Comparison of ENCODE assay signal across 15 cellular contexts in the genomic region with DNA sequence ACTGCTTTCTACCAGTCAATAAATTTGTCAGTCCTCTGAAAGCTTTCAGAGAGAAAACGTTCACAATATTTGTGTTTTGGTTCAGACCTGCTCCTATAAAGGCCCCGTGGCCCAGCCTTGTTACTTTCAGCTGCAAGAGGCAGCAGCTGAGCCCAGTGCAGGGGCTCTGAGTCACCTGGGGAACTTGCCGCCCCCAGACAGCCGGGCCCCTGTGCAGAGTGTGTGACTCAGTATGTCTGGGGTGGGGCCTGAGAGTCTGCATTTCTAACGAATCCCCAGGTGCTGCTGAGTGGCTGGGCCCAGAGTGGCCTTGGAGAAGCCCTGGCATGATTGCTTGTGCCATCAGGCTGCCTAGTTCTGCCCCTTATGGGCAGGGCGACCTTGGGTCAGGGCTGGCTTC.
DNase-seq lines count a peak whose midpoint lies in the region; ATAC-seq, FAIRE-seq and TF ChIP-seq lines count a peak whose summit lies in the region.
"Had no signal": no experiment of that assay in that cellular context is flagged by ENCODE, and none has a peak within 500 bp of the region (broad histone marks: within the 10 kb centered on the region; RNA-seq: fewer than 3 reads in every experiment).

No MANE protein-coding gene starts in this region.

- H3K4me1 ChIP-seq in kidney (ENCODE audit: control insufficient read depth in 1 of 2, insufficient read depth in 1 of 2, low read depth in 1 of 2, low read length in 2 of 2) = no peaks in the 10 kb centered on the region
- H3K4me1 ChIP-seq: BLaER1 had no signal

- H3K4me1 Mint-ChIP-seq in activated T-helper 17 cell treated with anti-CD3 and anti-CD28 coated beads, Interleukin-2, amount 50 U/mL, for 72 hours = no peaks in the 10 kb centered on the region
- H3K4me1 Mint-ChIP-seq: IgD-negative memory B cell had no signal

- peak; percentile 23 for ATAC-seq in activated T-helper 17 cell treated with anti-CD3 and anti-CD28 coated beads, Interleukin-2, amount 50 U/mL, for 72 hours (replicated peaks)
- ATAC-seq in HG03520 (IDR thresholded peaks at IDR 0.05; ENCODE audit: unreplicated experiment) (no peak), GM18861 (IDR thresholded peaks at IDR 0.05; ENCODE audit: unreplicated experiment) (no peak)

- no peak overlapping the region for H3K27ac Mint-ChIP-seq in activated T-helper 17 cell treated with anti-CD3 and anti-CD28 coated beads, Interleukin-2, amount 50 U/mL, for 72 hours
- H3K27ac Mint-ChIP-seq: IgD-negative memory B cell had no signal

- peaks cover 0 to 2% of the 10 kb centered on the region in 2 donors for H3K9me3 ChIP-seq in kidney (ENCODE audit: control insufficient read depth in 1 of 2, low read length in 2 of 2)

- TF ChIP-seq CTCF in kidney (IDR thresholded peaks at IDR 0.05; ENCODE audit: borderline replicate concordance, extremely low read depth, insufficient read depth) = no peak

- H3K4me3 Mint-ChIP-seq in activated T-helper 17 cell treated with anti-CD3 and anti-CD28 coated beads, Interleukin-2, amount 50 U/mL, for 72 hours = no peak overlapping the region
- H3K4me3 Mint-ChIP-seq: IgD-negative memory B cell had no signal

- peaks cover 9% of the 10 kb centered on the region for H3K9me3 Mint-ChIP-seq in activated T-helper 17 cell treated with anti-CD3 and anti-CD28 coated beads, Interleukin-2, amount 50 U/mL, for 72 hours

- H3K27me3 Mint-ChIP-seq in activated T-helper 17 cell treated with anti-CD3 and anti-CD28 coated beads, Interleukin-2, amount 50 U/mL, for 72 hours = no peaks in the 10 kb centered on the region
- H3K27me3 Mint-ChIP-seq: IgD-negative memory B cell had no signal

- no peak overlapping the region for H3K9ac ChIP-seq in kidney (ENCODE audit: low read length in 2 of 2)
- H3K9ac ChIP-seq: BLaER1 had no signal

- intact Hi-C loops in kidney (cut with DNase I) = no loop called here

- H3K27ac ChIP-seq in kidney (ENCODE audit: low read depth in 2 of 2, low read length in 2 of 2) = no peak overlapping the region
- H3K27ac ChIP-seq: BLaER1 had no signal

- H3K36me3 Mint-ChIP-seq in activated T-helper 17 cell treated with anti-CD3 and anti-CD28 coated beads, Interleukin-2, amount 50 U/mL, for 72 hours (ENCODE audit: low read depth) = no peaks in the 10 kb centered on the region
- H3K36me3 Mint-ChIP-seq: IgD-negative memory B cell had no signal

- H3K36me3 ChIP-seq in kidney (ENCODE audit: control insufficient read depth in 1 of 2, insufficient read depth in 2 of 2, low read length in 2 of 2) = no peaks in the 10 kb centered on the region
- H3K36me3 ChIP-seq: BLaER1 had no signal

- no peak for FAIRE-seq in kidney (lab: Jason Lieb, UNC)
- FAIRE-seq: GM18507 had no signal

- no peak overlapping the region for H3K4me3 ChIP-seq in kidney (ENCODE audit: low read length in 2 of 2)
- H3K4me3 ChIP-seq: BLaER1 had no signal

- peak; percentile 16 for DNase-seq in stimulated activated CD4-positive, alpha-beta T cell treated with anti-CD3 and anti-CD28 coated beads, Interleukin-1b, Interleukin-23, amount 100 ng/mL, for 48 hours
- DNase-seq in stimulated activated CD4-positive, alpha-beta T cell treated with anti-CD3 and anti-CD28 coated beads, Interleukin-4, amount 100 ng/mL, for 1 hour = no peak
- DNase-seq in kidney = peak; percentile 44
- peak; percentile 34 for DNase-seq in stimulated activated CD8-positive, alpha-beta memory T cell treated with anti-CD3 and anti-CD28 coated beads, Interleukin-4, amount 100 ng/mL, for 48 hours
- no peak for DNase-seq in NOMO-1 treated with DMSO at 0.1 percent for 48 hours (lab: John Stamatoyannopoulos, UW; ENCODE audit: unreplicated experiment)
- DNase-seq: DMS 273 treated with DMSO at 0.1 percent for 48 hours, HCEC 1CT, NCI-H2081 treated with DMSO at 0.1 percent for 48 hours, NCI-H2227 treated with DMSO at 0.1 percent for 48 hours had no signal

Comparison
In these comparisons a context has a peak if more than half of its experiments do, and no peak if none do; other contexts are left out.
1. DNase-seq: peak in stimulated activated CD4-positive, alpha-beta T cell treated with anti-CD3 and anti-CD28 coated beads, Interleukin-1b, Interleukin-23, amount 100 ng/mL, for 48 hours (single experiment), kidney (single experiment) and stimulated activated CD8-positive, alpha-beta memory T cell treated with anti-CD3 and anti-CD28 coated beads, Interleukin-4, amount 100 ng/mL, for 48 hours (single experiment); none in stimulated activated CD4-positive, alpha-beta T cell treated with anti-CD3 and anti-CD28 coated beads, Interleukin-4, amount 100 ng/mL, for 1 hour (single experiment) and NOMO-1 treated with DMSO at 0.1 percent for 48 hours (single experiment).